ENCODE assay signal across 10 cellular contexts in the genomic region with DNA sequence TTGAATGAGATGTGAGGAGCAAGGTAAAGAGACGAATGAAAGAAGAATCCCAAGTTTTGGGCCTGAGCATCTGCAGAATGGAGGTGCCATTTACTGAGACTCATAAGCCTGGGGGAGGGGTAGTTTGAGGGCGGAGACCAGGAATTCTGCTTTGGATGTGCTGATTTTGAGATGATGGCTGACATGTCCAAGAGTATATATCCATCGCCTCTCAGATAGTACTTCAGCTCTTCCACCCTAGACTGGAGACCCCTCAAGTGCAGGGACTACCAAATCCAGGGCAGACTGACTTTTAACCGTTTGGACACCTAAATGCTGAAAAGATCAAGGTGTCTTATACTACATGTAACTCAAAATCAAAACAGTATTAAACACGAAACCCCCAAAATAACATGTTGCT. TPM values are rescaled to one million over a fixed set of nuclear protein-coding genes. Genes with fewer than 3 reads are reported as not detected.
A peak's percentile ranks its signal among the peaks of the same experiment; 100 is the strongest.
DNase-seq lines count a peak whose midpoint lies in the region; ATAC-seq and TF ChIP-seq lines count a peak whose summit lies in the region.
"Had no signal": no experiment of that assay in that cellular context is flagged by ENCODE, and none has a peak within 500 bp of the region (broad histone marks: within the 10 kb centered on the region; RNA-seq: fewer than 3 reads in every experiment).

No MANE protein-coding gene starts in this region.

- no peaks in the 10 kb centered on the region for H3K9me3 ChIP-seq in OCI-LY1 (ENCODE audit: low read length)

- peaks cover 18% of the 10 kb centered on the region for H3K27me3 Mint-ChIP-seq in activated naive CD4-positive, alpha-beta T cell treated with anti-CD3 and anti-CD28 coated beads, Interleukin-2, amount 10 ng/mL, durations not matched to agents 7 days and 5 days
- H3K27me3 Mint-ChIP-seq in dendritic cell treated with granulocyte-macrophage colony-stimulating factor and Interleukin-4, amounts not matched to agents 40 ng/mL and 50 ng/mL, for 4 days: no peaks in the 10 kb centered on the region
- peaks cover 4% of the 10 kb centered on the region for H3K27me3 Mint-ChIP-seq in progenitor cell of endocrine pancreas

- TF ChIP-seq CTCF in OCI-LY1 (IDR thresholded peaks at IDR 0.05; ENCODE audit: low read length) (no peak), progenitor cell of endocrine pancreas (IDR thresholded peaks at IDR 0.05; ENCODE audit: unreplicated experiment) (no peak), GM20000 (IDR thresholded peaks at IDR 0.05; ENCODE audit: extremely low read depth, missing control alignments) (no peak)

- H3K36me3 Mint-ChIP-seq in activated naive CD4-positive, alpha-beta T cell treated with anti-CD3 and anti-CD28 coated beads, Interleukin-2, amount 10 ng/mL, durations not matched to agents 7 days and 5 days: peaks cover 9% of the 10 kb centered on the region
- H3K36me3 Mint-ChIP-seq in activated naive CD4-positive, alpha-beta T cell treated with anti-CD3 and anti-CD28 coated beads, Interleukin-2, amount 50 U/mL, for 72 hours: peaks cover 4 to 14% of the 10 kb centered on the region in 2 donors
- H3K36me3 Mint-ChIP-seq in dendritic cell treated with granulocyte-macrophage colony-stimulating factor and Interleukin-4, amounts not matched to agents 40 ng/mL and 50 ng/mL, for 4 days (ENCODE audit: low read depth): peaks cover 34% of the 10 kb centered on the region
- peaks cover 8% of the 10 kb centered on the region for H3K36me3 Mint-ChIP-seq in progenitor cell of endocrine pancreas (ENCODE audit: insufficient read depth)

- peaks cover 4% of the 10 kb centered on the region; the same call in 1 of the 2 replicates for H3K79me2 ChIP-seq in OCI-LY1 (ENCODE audit: insufficient read depth, low read length)

- H2AFZ ChIP-seq in OCI-LY1 (ENCODE audit: low read length): no peak overlapping the region

- H3K27ac Mint-ChIP-seq in activated naive CD4-positive, alpha-beta T cell treated with anti-CD3 and anti-CD28 coated beads, Interleukin-2, amount 10 ng/mL, durations not matched to agents 7 days and 5 days: no peak overlapping the region
- no peak overlapping the region for H3K27ac Mint-ChIP-seq in activated naive CD4-positive, alpha-beta T cell treated with anti-CD3 and anti-CD28 coated beads, Interleukin-2, amount 50 U/mL, for 72 hours
- peak overlapping the region; percentile 97 for H3K27ac Mint-ChIP-seq in dendritic cell treated with granulocyte-macrophage colony-stimulating factor and Interleukin-4, amounts not matched to agents 40 ng/mL and 50 ng/mL, for 4 days
- no peak overlapping the region for H3K27ac Mint-ChIP-seq in progenitor cell of endocrine pancreas

- no peaks in the 10 kb centered on the region for H4K20me1 ChIP-seq in OCI-LY1 (ENCODE audit: insufficient read depth, low read length)

- H3K9me2 ChIP-seq in OCI-LY1 (ENCODE audit: low read depth, low read length): no peaks in the 10 kb centered on the region

- no peaks in the 10 kb centered on the region for H3K27me3 ChIP-seq in OCI-LY1 (ENCODE audit: insufficient read depth, low read length)

- no peaks in the 10 kb centered on the region for H3F3A ChIP-seq in OCI-LY1 (ENCODE audit: insufficient read depth, low read length)

- no peaks in the 10 kb centered on the region for H3K9me3 Mint-ChIP-seq in activated naive CD4-positive, alpha-beta T cell treated with anti-CD3 and anti-CD28 coated beads, Interleukin-2, amount 10 ng/mL, durations not matched to agents 7 days and 5 days
- no peaks in the 10 kb centered on the region for H3K9me3 Mint-ChIP-seq in activated naive CD4-positive, alpha-beta T cell treated with anti-CD3 and anti-CD28 coated beads, Interleukin-2, amount 50 U/mL, for 72 hours
- no peaks in the 10 kb centered on the region for H3K9me3 Mint-ChIP-seq in dendritic cell treated with granulocyte-macrophage colony-stimulating factor and Interleukin-4, amounts not matched to agents 40 ng/mL and 50 ng/mL, for 4 days
- no peaks in the 10 kb centered on the region for H3K9me3 Mint-ChIP-seq in progenitor cell of endocrine pancreas (ENCODE audit: low read depth)

- intact Hi-C loops in dendritic cell treated with granulocyte-macrophage colony-stimulating factor and Interleukin-4, amounts not matched to agents 40 ng/mL and 50 ng/mL, for 4 days (cut with micrococcal nuclease): loop anchor here (1.0 kb wide), 1 partner anchor 11 kb away; a partner anchor contains a TSS

- H3K27ac ChIP-seq in OCI-LY1 (ENCODE audit: low read depth, low read length, poor library complexity, severe bottlenecking): no peak overlapping the region

- H3K4me3 ChIP-seq in OCI-LY1 (ENCODE audit: low read depth, low read length, poor library complexity, severe bottlenecking): no peak overlapping the region

- H3K4me1 ChIP-seq in OCI-LY1 (ENCODE audit: insufficient read depth, low read length, severe bottlenecking): peaks cover 24% of the 10 kb centered on the region

- no peak for DNase-seq in activated naive CD4-positive, alpha-beta T cell treated with anti-CD3 and anti-CD28 coated beads, Interleukin-2, amount 10 ng/mL, durations not matched to agents 7 days and 5 days
- no peak for DNase-seq in activated naive CD4-positive, alpha-beta T cell treated with anti-CD3 and anti-CD28 coated beads, Interleukin-2, amount 50 U/mL, for 72 hours (ENCODE audit: low spot score in 2 of 2)
- DNase-seq in progenitor cell of endocrine pancreas (ENCODE audit: low spot score, unreplicated experiment): no peak
- DNase-seq in stimulated activated CD4-positive, alpha-beta T cell treated with anti-CD3 and anti-CD28 coated beads, Interleukin-15, amount 100 ng/mL, for 24 hours: no peak
- no peak for DNase-seq in GM20000 (ENCODE audit: low spot score)
- DNase-seq: NCI-H187 treated with DMSO at 0.1 percent for 48 hours, NCI-H526 treated with DMSO at 0.1 percent for 48 hours had no signal

- H3K4me2 ChIP-seq in OCI-LY1 (ENCODE audit: low read length): peak overlapping the region; percentile 80

- H3K36me3 ChIP-seq in OCI-LY1 (ENCODE audit: insufficient read depth, low read length): peaks cover 21% of the 10 kb centered on the region

- peak overlapping the region; percentile 13 for H3K4me3 Mint-ChIP-seq in activated naive CD4-positive, alpha-beta T cell treated with anti-CD3 and anti-CD28 coated beads, Interleukin-2, amount 10 ng/mL, durations not matched to agents 7 days and 5 days
- no peak overlapping the region for H3K4me3 Mint-ChIP-seq in dendritic cell treated with granulocyte-macrophage colony-stimulating factor and Interleukin-4, amounts not matched to agents 40 ng/mL and 50 ng/mL, for 4 days
- peak overlapping the region; percentile 81 for H3K4me3 Mint-ChIP-seq in progenitor cell of endocrine pancreas (ENCODE audit: low read depth)

- H3K9ac ChIP-seq in OCI-LY1 (ENCODE audit: low read length): no peak overlapping the region

- no peak for ATAC-seq in activated naive CD4-positive, alpha-beta T cell treated with anti-CD3 and anti-CD28 coated beads, Interleukin-2, amount 50 U/mL, for 72 hours
- ATAC-seq in GM19463 (IDR thresholded peaks at IDR 0.05; ENCODE audit: unreplicated experiment): no peak

- H3K4me1 Mint-ChIP-seq in activated naive CD4-positive, alpha-beta T cell treated with anti-CD3 and anti-CD28 coated beads, Interleukin-2, amount 10 ng/mL, durations not matched to agents 7 days and 5 days: peaks cover 27% of the 10 kb centered on the region
- peaks cover 36% of the 10 kb centered on the region for H3K4me1 Mint-ChIP-seq in dendritic cell treated with granulocyte-macrophage colony-stimulating factor and Interleukin-4, amounts not matched to agents 40 ng/mL and 50 ng/mL, for 4 days (ENCODE audit: low read depth)
- peaks cover 9% of the 10 kb centered on the region for H3K4me1 Mint-ChIP-seq in progenitor cell of endocrine pancreas (ENCODE audit: low read depth)

- CTCF ChIA-PET in activated naive CD4-positive, alpha-beta T cell treated with anti-CD3 and anti-CD28 coated beads, Interleukin-2, amount 10 ng/mL, durations not matched to agents 7 days and 5 days (lab: Charles Lee): interaction anchor here (1.3 to 8.7 kb wide), 2 partner anchors 10 to 43 kb away, joined by 3 to 104 read pairs; a partner anchor contains a TSS

RNA-seq across cellular contexts. Expression of a gene that starts 1.3 kb away (rescaled TPM):
- 10 to 100 TPM; 25.3 to 27.8 TPM for total RNA-seq in activated naive CD4-positive, alpha-beta T cell treated with anti-CD3 and anti-CD28 coated beads, Interleukin-2, amount 50 U/mL, for 72 hours
- 27.0 and 28.2 TPM in 2 replicates for total RNA-seq in progenitor cell of endocrine pancreas

RNA-seq across cellular contexts. Expression of a gene that starts 8.2 kb away (rescaled TPM):
- under 1 TPM in 1 of 2 donors, not detected in 1; 0.54 TPM for total RNA-seq in activated naive CD4-positive, alpha-beta T cell treated with anti-CD3 and anti-CD28 coated beads, Interleukin-2, amount 50 U/mL, for 72 hours
- total RNA-seq in progenitor cell of endocrine pancreas: 1.3 and 1.4 TPM in 2 replicates

RNA-seq across cellular contexts. Expression of a gene that starts 11.0 kb away (rescaled TPM):
- total RNA-seq in activated naive CD4-positive, alpha-beta T cell treated with anti-CD3 and anti-CD28 coated beads, Interleukin-2, amount 50 U/mL, for 72 hours: 10 to 100 TPM; 26.9 to 47.9 TPM
- 19.0 and 21.4 TPM in 2 replicates for total RNA-seq in progenitor cell of endocrine pancreas

RNA-seq across cellular contexts. Expression of a gene that starts 25.0 kb away (rescaled TPM):
- 10 to 100 TPM; 33.9 to 50.5 TPM for total RNA-seq in activated naive CD4-positive, alpha-beta T cell treated with anti-CD3 and anti-CD28 coated beads, Interleukin-2, amount 50 U/mL, for 72 hours
- total RNA-seq in progenitor cell of endocrine pancreas: 46.7 and 49.2 TPM in 2 replicates
